1 cellular context compared by ENCODE assay signal in genomic region chr21:29002442-29003144, GRCh38.
TF ChIP-seq lines count a peak whose summit lies in the region.

No MANE protein-coding gene starts in this region.

TF ChIP-seq in K562, 482 proteins besides CTCF, POLR2A, EP300 and RAD21 (continued from another document and continues in another):
- TF ChIP-seq ZHX1 (conservative IDR thresholded peaks at IDR 0.05; ENCODE audit: low read length): peak; percentile 48; the same call in 1 of the 2 replicates
- no peak for TF ChIP-seq XRCC4 (IDR thresholded peaks at IDR 0.05; ENCODE audit: extremely low read depth, insufficient read depth, insufficient read length)
- peak; percentile 81 for TF ChIP-seq MEIS2 (IDR thresholded peaks at IDR 0.05; ENCODE audit: partially characterized antibody)
- no peak for TF ChIP-seq HMG20B (CRISPR knock-in tag; IDR thresholded peaks at IDR 0.05)
- TF ChIP-seq HIVEP1 (CRISPR knock-in tag; IDR thresholded peaks at IDR 0.05): no peak
- TF ChIP-seq ZBTB34 (CRISPR knock-in tag; IDR thresholded peaks at IDR 0.05): no peak
- no peak; the same call in 1 of the 2 replicates for TF ChIP-seq ZNF644 (tag; IDR thresholded peaks at IDR 0.05; ENCODE audit: low read depth)
- peak; percentile 80; the same call in 1 of the 2 replicates for TF ChIP-seq THAP7 (CRISPR knock-in tag; IDR thresholded peaks at IDR 0.05)
- no peak for TF ChIP-seq ZNF133 (CRISPR knock-in tag; IDR thresholded peaks at IDR 0.05)
- peak; percentile 99 for TF ChIP-seq PHF8 (IDR thresholded peaks at IDR 0.05; ENCODE audit: borderline replicate concordance, low read length)
- TF ChIP-seq ZNF584 (CRISPR knock-in tag; IDR thresholded peaks at IDR 0.05; ENCODE audit: low read depth): 0 out of 2 replicates have a peak, but pooled peaks have one; percentile 63
- TF ChIP-seq ZNF24 (IDR thresholded peaks at IDR 0.05): peak; percentile 74; the same call in 1 of the 2 replicates
- TF ChIP-seq SP2 (IDR thresholded peaks at IDR 0.05; ENCODE audit: extremely low read depth, low read depth, low read length, poor library complexity, severe bottlenecking): peak; percentile 7
- peak; percentile 49 for TF ChIP-seq TCF3 (CRISPR knock-in tag; IDR thresholded peaks at IDR 0.05)
- no peak for TF ChIP-seq ZFPM2 (CRISPR knock-in tag; IDR thresholded peaks at IDR 0.05)
- peak; percentile 81; the same call in 1 of the 2 replicates for TF ChIP-seq NCOA1 (IDR thresholded peaks at IDR 0.05; ENCODE audit: low read depth)
- TF ChIP-seq VEZF1 (CRISPR knock-in tag; IDR thresholded peaks at IDR 0.05): no peak
- TF ChIP-seq MYNN (IDR thresholded peaks at IDR 0.05): no peak
- no peak for TF ChIP-seq MYNN (CRISPR knock-in tag; IDR thresholded peaks at IDR 0.05)
- TF ChIP-seq RBM15 (IDR thresholded peaks at IDR 0.05; ENCODE audit: insufficient read depth, low read length): no peak
- TF ChIP-seq TFAP4 (CRISPR knock-in tag; IDR thresholded peaks at IDR 0.05; ENCODE audit: borderline replicate concordance): peak; percentile 97
- peak; percentile 97 for TF ChIP-seq L3MBTL2 (IDR thresholded peaks at IDR 0.05)
- no peak for TF ChIP-seq STAT5B (CRISPR knock-in tag; IDR thresholded peaks at IDR 0.05)
- peak; percentile 78 for TF ChIP-seq E2F1 (CRISPR knock-in tag; IDR thresholded peaks at IDR 0.05)
- TF ChIP-seq TGIF2 (CRISPR knock-in tag; IDR thresholded peaks at IDR 0.05): peak; percentile 17; the same call in 1 of the 2 replicates
- no peak for TF ChIP-seq NR2F6 (CRISPR knock-in tag; IDR thresholded peaks at IDR 0.05)
- TF ChIP-seq EZH2 (IDR thresholded peaks at IDR 0.05; ENCODE audit: borderline replicate concordance, low read depth, low read length): no peak
- no peak for TF ChIP-seq ILK (tag; IDR thresholded peaks at IDR 0.05; ENCODE audit: borderline replicate concordance, low read depth)
- TF ChIP-seq STAT6 (CRISPR knock-in tag; IDR thresholded peaks at IDR 0.05): 0 out of 2 replicates have a peak, but pooled peaks have one; percentile 57
- peak; percentile 74 for TF ChIP-seq CEBPB (tag; IDR thresholded peaks at IDR 0.05)
- no peak for TF ChIP-seq CCAR2 (IDR thresholded peaks at IDR 0.05; ENCODE audit: low read depth, low read length)
- peak in 1 of 2 experiments; percentile 83; a peak in 1 of 4 replicates for TF ChIP-seq TEAD1 (CRISPR knock-in tag; IDR thresholded peaks at IDR 0.05)
- TF ChIP-seq ZFP30 (CRISPR knock-in tag; IDR thresholded peaks at IDR 0.05; ENCODE audit: borderline replicate concordance): no peak
- TF ChIP-seq NELFE (IDR thresholded peaks at IDR 0.05; ENCODE audit: insufficient read depth, insufficient read length): no peak
- no peak for TF ChIP-seq XRCC3 (IDR thresholded peaks at IDR 0.05)
- peak; percentile 73 to 83; a peak in 3 of 4 replicates for TF ChIP-seq MAZ (CRISPR knock-in tag; conservative IDR thresholded peaks at IDR 0.05 in 1 of 2, IDR thresholded peaks at IDR 0.05 in 1 of 2)
- peak in 1 of 2 experiments; percentile 80; a peak in 2 of 4 replicates for TF ChIP-seq ZNF639 (CRISPR knock-in tag; conservative IDR thresholded peaks at IDR 0.05 in 1 of 2, IDR thresholded peaks at IDR 0.05 in 1 of 2)
- peak; percentile 74; the same call in 1 of the 2 replicates for TF ChIP-seq RNF219 (CRISPR knock-in tag; IDR thresholded peaks at IDR 0.05)
- TF ChIP-seq DDX20 (tag; IDR thresholded peaks at IDR 0.05; ENCODE audit: low read depth): no peak
- TF ChIP-seq RREB1 (CRISPR knock-in tag; IDR thresholded peaks at IDR 0.05): peak; percentile 94
- TF ChIP-seq ZNF41 (CRISPR knock-in tag; conservative IDR thresholded peaks at IDR 0.05): 0 out of 2 replicates have a peak, but pooled peaks have one; percentile 11
